Comparison of ENCODE assay signal across 13 cellular contexts in the genomic region with DNA sequence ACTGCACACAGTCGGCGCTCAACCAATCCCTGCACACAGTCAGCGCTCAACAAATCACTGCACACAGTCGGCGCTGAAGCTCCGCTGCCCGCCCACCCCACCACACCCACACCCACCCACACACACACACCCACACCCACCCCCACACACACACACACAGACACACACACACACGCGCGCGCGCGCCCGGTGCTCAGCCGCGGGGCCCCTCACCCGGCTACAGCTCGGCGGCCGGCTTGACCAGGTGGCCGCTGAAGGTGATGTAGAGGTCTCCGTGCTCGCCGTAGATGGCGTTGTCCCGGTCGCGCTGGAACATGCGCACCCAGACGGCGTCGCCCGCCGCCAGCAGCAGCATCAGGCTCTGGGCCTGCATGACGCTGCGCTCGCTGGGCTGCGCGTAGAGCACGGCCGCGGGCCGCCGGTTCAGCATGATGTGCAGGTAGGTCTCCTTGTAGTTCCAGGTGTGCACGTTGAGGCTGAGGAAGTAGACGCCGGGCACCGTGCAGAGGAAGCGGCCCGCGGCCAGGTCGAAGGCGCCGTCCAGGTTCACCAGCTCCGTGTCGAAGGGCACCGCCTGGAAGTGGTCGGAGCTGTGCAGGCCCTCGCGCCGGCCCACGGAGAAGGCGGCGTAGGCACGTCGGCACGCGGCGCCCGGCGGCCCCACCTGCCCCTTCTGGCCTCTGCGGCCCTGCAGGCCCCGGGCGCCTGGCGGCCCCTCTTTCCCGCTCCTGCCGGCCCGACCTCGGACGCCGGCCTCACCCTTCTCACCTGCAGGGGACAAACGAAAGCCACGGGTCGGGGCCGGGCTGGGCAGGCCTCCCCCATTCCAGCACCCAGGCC. TPM values are rescaled to one million over a fixed set of nuclear protein-coding genes. Genes with fewer than 3 reads are reported as not detected.
DNase-seq lines count a peak whose midpoint lies in the region; ATAC-seq and TF ChIP-seq lines count a peak whose summit lies in the region.
"Had no signal": no experiment of that assay in that cellular context is flagged by ENCODE, and none has a peak within 500 bp of the region (broad histone marks: within the 10 kb centered on the region; RNA-seq: fewer than 3 reads in every experiment).

No MANE protein-coding gene starts in this region.

- ATAC-seq in activated CD4-positive, CD25-positive, alpha-beta regulatory T cell treated with anti-CD3 and anti-CD28 coated beads, Interleukin-2, amount 50 U/mL, for 24 hours: peak; percentile 15 to 29
- ATAC-seq in naive B cell (ENCODE audit: low read depth in 2 of 2) (peak; percentile 40 to 48), HG02938 (IDR thresholded peaks at IDR 0.05; ENCODE audit: unreplicated experiment) (no peak)

- H3K4me3 ChIP-seq in GM12865 (ENCODE audit: low read depth, low read length): no peak overlapping the region
- H3K4me3 ChIP-seq: SK-N-MC had no signal

- peaks cover 2% of the 10 kb centered on the region for H3K36me3 Mint-ChIP-seq in activated CD4-positive, alpha-beta memory T cell treated with anti-CD3 and anti-CD28 coated beads for 36 hours
- H3K36me3 Mint-ChIP-seq in naive B cell: no peaks in the 10 kb centered on the region
- H3K36me3 Mint-ChIP-seq: brain, immature natural killer cell had no signal

- DNase-seq in activated CD4-positive, CD25-positive, alpha-beta regulatory T cell (lab: John Stamatoyannopoulos, UW): no peak
- DNase-seq in GM12865 (ENCODE audit: low read depth): peak; percentile 33
- DNase-seq in activated CD4-positive, alpha-beta memory T cell treated with anti-CD3 and anti-CD28 coated beads for 36 hours: peak; percentile 42
- no peak for DNase-seq in naive B cell
- no peak for DNase-seq in UCSD-AML1 (lab: John Stamatoyannopoulos, UW; ENCODE audit: unreplicated experiment)
- no peak for DNase-seq in NCI-H187 treated with DMSO at 0.1 percent for 48 hours (lab: John Stamatoyannopoulos, UW)
- DNase-seq: immature natural killer cell had no signal

- intact Hi-C loops in activated CD4-positive, alpha-beta memory T cell treated with anti-CD3 and anti-CD28 coated beads for 36 hours (cut with micrococcal nuclease): no loop called here

- no peaks in the 10 kb centered on the region for H3K27me3 Mint-ChIP-seq in activated CD4-positive, alpha-beta memory T cell treated with anti-CD3 and anti-CD28 coated beads for 36 hours
- H3K27me3 Mint-ChIP-seq in naive B cell: peaks cover 0 to 9% (median 0%) of the 10 kb centered on the region in 3 donors

- CTCF ChIA-PET in activated CD4-positive, alpha-beta memory T cell treated with anti-CD3 and anti-CD28 coated beads for 36 hours (lab: Charles Lee): no interaction called here

- H3K4me3 Mint-ChIP-seq in activated CD4-positive, alpha-beta memory T cell treated with anti-CD3 and anti-CD28 coated beads for 36 hours: no peak overlapping the region
- H3K4me3 Mint-ChIP-seq in naive B cell: peak overlapping the region in 1 of 8 donors; percentile 70
- H3K4me3 Mint-ChIP-seq: brain, immature natural killer cell had no signal

- TF ChIP-seq CTCF in GM12865 (IDR thresholded peaks at IDR 0.05; ENCODE audit: insufficient read depth, low read depth, low read length, missing control alignments): no peak

- POLR2A ChIA-PET in activated CD4-positive, alpha-beta memory T cell treated with anti-CD3 and anti-CD28 coated beads for 36 hours (lab: Charles Lee): no interaction called here

- H3K27ac Mint-ChIP-seq in activated CD4-positive, alpha-beta memory T cell treated with anti-CD3 and anti-CD28 coated beads for 36 hours: no peak overlapping the region
- no peak overlapping the region for H3K27ac Mint-ChIP-seq in naive B cell
- H3K27ac Mint-ChIP-seq: immature natural killer cell had no signal

- peaks cover 6% of the 10 kb centered on the region for H3K9me3 Mint-ChIP-seq in activated CD4-positive, alpha-beta memory T cell treated with anti-CD3 and anti-CD28 coated beads for 36 hours
- H3K9me3 Mint-ChIP-seq in naive B cell: peaks cover 0 to 2% (median 0%) of the 10 kb centered on the region in 7 donors
- H3K9me3 Mint-ChIP-seq: immature natural killer cell had no signal

- H3K4me1 Mint-ChIP-seq in activated CD4-positive, alpha-beta memory T cell treated with anti-CD3 and anti-CD28 coated beads for 36 hours (ENCODE audit: low read depth): no peaks in the 10 kb centered on the region
- no peaks in the 10 kb centered on the region for H3K4me1 Mint-ChIP-seq in naive B cell
- H3K4me1 Mint-ChIP-seq: immature natural killer cell had no signal

RNA-seq across cellular contexts. Expression of gene C1QTNF8, which starts 2.5 kb away (rescaled TPM):
- total RNA-seq in activated CD4-positive, alpha-beta memory T cell treated with anti-CD3 and anti-CD28 coated beads for 36 hours: not detected
- not detected for polyA plus RNA-seq in naive B cell (ENCODE audit: low read depth in 6 of 6)
- total RNA-seq: epithelial cell of proximal tubule, skeletal muscle tissue had no signal
- polyA plus RNA-seq: immature natural killer cell had no signal

RNA-seq across cellular contexts. Expression of gene SSTR5, which starts 21.0 kb away (rescaled TPM):
- not detected for total RNA-seq in activated CD4-positive, alpha-beta memory T cell treated with anti-CD3 and anti-CD28 coated beads for 36 hours
- not detected for polyA plus RNA-seq in naive B cell (ENCODE audit: low read depth in 6 of 6)
- total RNA-seq: epithelial cell of proximal tubule, skeletal muscle tissue had no signal
- polyA plus RNA-seq: immature natural killer cell had no signal

RNA-seq across cellular contexts. Expression of gene CACNA1H, which starts 59.4 kb away (rescaled TPM):
- under 1 TPM; 0.26 to 0.61 TPM for total RNA-seq in activated CD4-positive, alpha-beta memory T cell treated with anti-CD3 and anti-CD28 coated beads for 36 hours
- polyA plus RNA-seq in naive B cell (ENCODE audit: low read depth in 6 of 6): not detected

Comparison
In these comparisons a context has a peak if more than half of its experiments do, and no peak if none do; other contexts are left out.
1. DNase-seq: peak in GM12865 (single experiment) and activated CD4-positive, alpha-beta memory T cell treated with anti-CD3 and anti-CD28 coated beads for 36 hours (single experiment); none in activated CD4-positive, CD25-positive, alpha-beta regulatory T cell (0 of 4), naive B cell (single experiment), UCSD-AML1 (single experiment) and NCI-H187 treated with DMSO at 0.1 percent for 48 hours (single experiment).